8 cellular contexts compared by ENCODE assay signal in the genomic region with DNA sequence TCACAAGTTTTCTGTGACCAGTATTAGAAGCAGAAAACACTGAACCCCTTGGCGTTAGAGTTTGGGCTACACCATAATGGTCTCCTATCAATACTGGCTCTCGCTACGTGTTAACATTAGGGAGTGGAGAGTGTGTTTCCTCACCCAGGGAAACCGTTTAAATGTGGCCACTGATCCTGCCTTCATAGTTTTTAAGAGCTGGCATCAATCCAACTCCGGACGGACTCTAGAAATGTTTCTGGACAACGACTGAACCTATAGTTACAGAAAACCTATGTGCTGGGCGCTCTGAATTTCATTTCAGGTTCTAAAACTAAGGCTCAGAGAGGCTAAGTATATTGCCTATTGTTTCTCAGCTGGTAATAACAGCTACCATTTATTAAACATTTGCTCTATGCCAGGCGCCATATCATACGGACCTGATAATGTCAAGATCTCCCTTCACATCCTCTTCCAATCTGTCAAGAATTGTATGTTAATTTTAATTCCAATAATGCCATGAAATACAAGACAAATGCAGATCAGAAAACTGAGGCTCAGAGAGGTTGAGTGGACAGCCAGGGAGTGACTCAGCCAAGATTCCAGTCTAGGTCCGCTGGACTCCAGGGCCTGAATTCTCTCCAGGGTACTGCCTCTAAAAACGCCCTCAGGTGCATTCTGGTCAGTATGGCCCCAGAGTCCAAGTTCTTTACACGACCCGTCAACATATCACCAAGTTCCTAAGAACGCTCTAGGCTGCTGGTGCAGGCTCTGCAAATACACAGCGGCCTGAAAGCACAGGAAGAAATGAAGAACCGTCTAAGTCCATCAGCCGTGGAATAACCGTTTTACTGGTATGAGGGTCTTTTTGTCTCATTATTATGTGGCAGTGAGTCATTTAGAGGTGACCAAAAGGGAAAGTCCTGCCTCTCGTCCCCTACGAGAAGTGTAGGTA. TPM values are rescaled to one million over a fixed set of nuclear protein-coding genes. Genes with fewer than 3 reads are reported as not detected.
DNase-seq lines count a peak whose midpoint lies in the region; ATAC-seq and TF ChIP-seq lines count a peak whose summit lies in the region.

No MANE protein-coding gene starts in this region.

- peak; percentile 15 for DNase-seq in HCT116 (ENCODE audit: low read depth, low spot score)
- DNase-seq in WERI-Rb-1 = peak; percentile 15
- DNase-seq in foreskin fibroblast = peak; percentile 41 to 67
- DNase-seq in osteoblast (ENCODE audit: insufficient read length, low spot score, missing footprints) = peak; percentile 85
- DNase-seq in globus pallidus (ENCODE audit: low spot score) = no peak
- no peak for DNase-seq in HuH-7 (ENCODE audit: low spot score)
- DNase-seq in posterior vena cava (ENCODE audit: low spot score) = no peak

- H3K9me2 ChIP-seq in HCT116 (ENCODE audit: insufficient read depth) = no peaks in the 10 kb centered on the region

- H3K36me3 ChIP-seq in BLaER1 (peaks cover 14% of the 10 kb centered on the region; the same call in 1 of the 2 replicates), HCT116 (ENCODE audit: control insufficient read depth in 1 of 2, insufficient read depth in 2 of 2, low read length in 2 of 2) (no peaks in the 10 kb centered on the region), WERI-Rb-1 (peaks cover 16% of the 10 kb centered on the region), osteoblast (ENCODE audit: insufficient read depth, low read length) (no peaks in the 10 kb centered on the region)

- H3K9me3 ChIP-seq in BLaER1 (no peaks in the 10 kb centered on the region), HCT116 (ENCODE audit: control insufficient read depth in 1 of 2, insufficient read depth in 1 of 2, low read depth in 1 of 2, low read length in 2 of 2) (no peaks in the 10 kb centered on the region), WERI-Rb-1 (ENCODE audit: severe bottlenecking) (no peaks in the 10 kb centered on the region), osteoblast (ENCODE audit: low read depth, low read length) (no peaks in the 10 kb centered on the region)

- peak; percentile 13 for ATAC-seq in HCT116

- H3K4me1 ChIP-seq in BLaER1 (peaks cover 45% of the 10 kb centered on the region), HCT116 (ENCODE audit: control insufficient read depth in 1 of 2, insufficient read depth in 2 of 2, low read length in 2 of 2) (peaks cover 39 to 47% of the 10 kb centered on the region in 2 experiments), osteoblast (ENCODE audit: insufficient read depth, low read length) (peaks cover 51% of the 10 kb centered on the region)

- TSS peak; percentile 90 for BruUV-seq in HCT116 (replicated peaks; lab: Mats Ljungman, UMichigan)

- CTCF ChIA-PET in HCT116 (lab: Charles Lee) = no interaction called here

- peak overlapping the region; percentile 99 for H3K27ac ChIP-seq in BLaER1
- H3K27ac ChIP-seq in HCT116 (ENCODE audit: low read depth, low read length) = peak overlapping the region; percentile 92
- H3K27ac ChIP-seq in WERI-Rb-1 = peak overlapping the region; percentile 77
- H3K27ac ChIP-seq in osteoblast (ENCODE audit: low read depth, low read length) = peak overlapping the region; percentile 94

- no peak for TF ChIP-seq POLR2A in HCT116 (IDR thresholded peaks at IDR 0.05; ENCODE audit: borderline replicate concordance, extremely low read depth, insufficient read depth, insufficient read length)

- H3K9ac ChIP-seq in BLaER1 (peak overlapping the region; percentile 99), HCT116 (ENCODE audit: low read length) (peak overlapping the region; percentile 85)

- H3K79me2 ChIP-seq in HCT116 (ENCODE audit: insufficient read depth, low read length) = peaks cover 35% of the 10 kb centered on the region
- H3K79me2 ChIP-seq in osteoblast (ENCODE audit: insufficient read depth, low read length) = peaks cover 35% of the 10 kb centered on the region

- POLR2A ChIA-PET in HCT116 (lab: Charles Lee) = interaction anchor here (1.1 kb wide), 1 partner anchor 10 kb away, joined by 4 read pairs; no protein-coding TSS in a partner anchor

- no peaks in the 10 kb centered on the region for H3K27me3 ChIP-seq in BLaER1
- no peaks in the 10 kb centered on the region for H3K27me3 ChIP-seq in HCT116 (ENCODE audit: insufficient read depth, low read length)
- no peaks in the 10 kb centered on the region for H3K27me3 ChIP-seq in WERI-Rb-1 (ENCODE audit: insufficient read depth, low read depth, severe bottlenecking)
- H3K27me3 ChIP-seq in osteoblast (ENCODE audit: insufficient read depth, low read length) = no peaks in the 10 kb centered on the region

- TF ChIP-seq RAD21 in HCT116 (IDR thresholded peaks at IDR 0.05; ENCODE audit: low read depth) = no peak

- TF ChIP-seq CTCF in HCT116 (IDR thresholded peaks at IDR 0.05 in 2 of 3, conservative IDR thresholded peaks at IDR 0.05 in 1 of 3; ENCODE audit: borderline replicate concordance in 1 of 3, insufficient read depth in 1 of 3, low read depth in 2 of 3, low read length in 2 of 3) = no peak
- no peak for TF ChIP-seq CTCF in WERI-Rb-1 (IDR thresholded peaks at IDR 0.05; ENCODE audit: low read depth, low read length)
- TF ChIP-seq CTCF in foreskin fibroblast (IDR thresholded peaks at IDR 0.05; ENCODE audit: low read depth, low read length) = no peak
- no peak for TF ChIP-seq CTCF in osteoblast (IDR thresholded peaks at IDR 0.05; ENCODE audit: extremely low read depth, low read depth, low read length)

- H4K20me1 ChIP-seq in BLaER1 (peaks cover 33% of the 10 kb centered on the region), HCT116 (ENCODE audit: insufficient read depth) (0 out of 2 replicates have a peak, but pooled peaks cover 4% of the 10 kb centered on the region), osteoblast (ENCODE audit: insufficient read depth, low read length) (peaks cover 23% of the 10 kb centered on the region)

- H3K4me2 ChIP-seq in BLaER1 (peak overlapping the region; percentile 95), HCT116 (ENCODE audit: low read length) (peak overlapping the region; percentile 90), osteoblast (ENCODE audit: insufficient read depth, low read length) (peak overlapping the region; percentile 97)

- intact Hi-C loops in HCT116 (cut with micrococcal nuclease) = no loop called here
- intact Hi-C loops in posterior vena cava (cut with DNase I) = no loop called here

- H3K4me3 ChIP-seq in BLaER1 = peak overlapping the region; percentile 84
- H3K4me3 ChIP-seq in HCT116 (replicated peaks in 1 of 2; ENCODE audit: low read depth in 1 of 2, low read length in 2 of 2) = peak overlapping the region; percentile 73 to 88
- H3K4me3 ChIP-seq in WERI-Rb-1 (ENCODE audit: low read depth, low read length) = peak overlapping the region; percentile 89
- peak overlapping the region; percentile 64 to 99 for H3K4me3 ChIP-seq in foreskin fibroblast (ENCODE audit: low read depth in 1 of 2, low read length in 2 of 2)
- H3K4me3 ChIP-seq in osteoblast (ENCODE audit: insufficient read depth, low read length) = peak overlapping the region; percentile 90

- H2AFZ ChIP-seq in HCT116 (ENCODE audit: low read depth, low read length, poor library complexity, severe bottlenecking) = no peak overlapping the region
- H2AFZ ChIP-seq in osteoblast (ENCODE audit: low read length) = peak overlapping the region; percentile 82

- RAD21 ChIA-PET in HCT116 (lab: Charles Lee; ENCODE audit: low non-redundant PET in 1 of 2, low total read pairs in 2 of 2, uncharacterized antibody in 2 of 2, unreplicated experiment in 2 of 2) = no interaction called here

TF ChIP-seq in HCT116, 20 proteins besides CTCF, POLR2A, EP300 and RAD21 (continues in another document):
- TF ChIP-seq YY1 (IDR thresholded peaks at IDR 0.05; ENCODE audit: extremely low read depth, insufficient replicate concordance, low read depth, low read length) = no peak
- TF ChIP-seq EGR1 (IDR thresholded peaks at IDR 0.05; ENCODE audit: low read depth) = no peak
- TF ChIP-seq CBX3 (IDR thresholded peaks at IDR 0.05; ENCODE audit: low read depth) = no peak
- TF ChIP-seq, protein P1, sequence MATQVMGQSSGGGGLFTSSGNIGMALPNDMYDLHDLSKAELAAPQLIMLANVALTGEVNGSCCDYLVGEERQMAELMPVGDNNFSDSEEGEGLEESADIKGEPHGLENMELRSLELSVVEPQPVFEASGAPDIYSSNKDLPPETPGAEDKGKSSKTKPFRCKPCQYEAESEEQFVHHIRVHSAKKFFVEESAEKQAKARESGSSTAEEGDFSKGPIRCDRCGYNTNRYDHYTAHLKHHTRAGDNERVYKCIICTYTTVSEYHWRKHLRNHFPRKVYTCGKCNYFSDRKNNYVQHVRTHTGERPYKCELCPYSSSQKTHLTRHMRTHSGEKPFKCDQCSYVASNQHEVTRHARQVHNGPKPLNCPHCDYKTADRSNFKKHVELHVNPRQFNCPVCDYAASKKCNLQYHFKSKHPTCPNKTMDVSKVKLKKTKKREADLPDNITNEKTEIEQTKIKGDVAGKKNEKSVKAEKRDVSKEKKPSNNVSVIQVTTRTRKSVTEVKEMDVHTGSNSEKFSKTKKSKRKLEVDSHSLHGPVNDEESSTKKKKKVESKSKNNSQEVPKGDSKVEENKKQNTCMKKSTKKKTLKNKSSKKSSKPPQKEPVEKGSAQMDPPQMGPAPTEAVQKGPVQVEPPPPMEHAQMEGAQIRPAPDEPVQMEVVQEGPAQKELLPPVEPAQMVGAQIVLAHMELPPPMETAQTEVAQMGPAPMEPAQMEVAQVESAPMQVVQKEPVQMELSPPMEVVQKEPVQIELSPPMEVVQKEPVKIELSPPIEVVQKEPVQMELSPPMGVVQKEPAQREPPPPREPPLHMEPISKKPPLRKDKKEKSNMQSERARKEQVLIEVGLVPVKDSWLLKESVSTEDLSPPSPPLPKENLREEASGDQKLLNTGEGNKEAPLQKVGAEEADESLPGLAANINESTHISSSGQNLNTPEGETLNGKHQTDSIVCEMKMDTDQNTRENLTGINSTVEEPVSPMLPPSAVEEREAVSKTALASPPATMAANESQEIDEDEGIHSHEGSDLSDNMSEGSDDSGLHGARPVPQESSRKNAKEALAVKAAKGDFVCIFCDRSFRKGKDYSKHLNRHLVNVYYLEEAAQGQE (IDR thresholded peaks at IDR 0.05; ENCODE audit: low read depth) = no peak
- no peak; the same call in 1 of the 2 replicates for TF ChIP-seq JUND (IDR thresholded peaks at IDR 0.05)
- TF ChIP-seq ELF1 (IDR thresholded peaks at IDR 0.05; ENCODE audit: borderline replicate concordance, low read depth) = no peak
- TF ChIP-seq, protein P2, sequence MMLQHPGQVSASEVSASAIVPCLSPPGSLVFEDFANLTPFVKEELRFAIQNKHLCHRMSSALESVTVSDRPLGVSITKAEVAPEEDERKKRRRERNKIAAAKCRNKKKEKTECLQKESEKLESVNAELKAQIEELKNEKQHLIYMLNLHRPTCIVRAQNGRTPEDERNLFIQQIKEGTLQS (IDR thresholded peaks at IDR 0.05) = no peak
- TF ChIP-seq SRF (IDR thresholded peaks at IDR 0.05; ENCODE audit: low read depth) = no peak
- TF ChIP-seq, protein P3, sequence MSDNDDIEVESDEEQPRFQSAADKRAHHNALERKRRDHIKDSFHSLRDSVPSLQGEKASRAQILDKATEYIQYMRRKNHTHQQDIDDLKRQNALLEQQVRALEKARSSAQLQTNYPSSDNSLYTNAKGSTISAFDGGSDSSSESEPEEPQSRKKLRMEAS (IDR thresholded peaks at IDR 0.05) = no peak
- no peak for TF ChIP-seq SIN3A (IDR thresholded peaks at IDR 0.05; ENCODE audit: low read depth)

RNA-seq across cellular contexts. Expression of a gene that starts 0.9 kb away (rescaled TPM):
- total RNA-seq in HCT116 (2021; ENCODE audit: unreplicated experiment) (52.2 TPM), osteoblast (64.2 and 68.8 TPM in 2 replicates), posterior vena cava (10 to 100 TPM; 61.5 to 62.8 TPM)
- 37.4 and 38.6 TPM in 2 replicates for polyA plus RNA-seq in HCT116 (2012)

Comparison
In these comparisons a context has a peak if more than half of its experiments do, and no peak if none do; other contexts are left out.
1. DNase-seq: peak in HCT116 (single experiment), WERI-Rb-1 (single experiment), foreskin fibroblast (2 of 2) and osteoblast (single experiment); none in globus pallidus (single experiment), HuH-7 (single experiment) and posterior vena cava (single experiment).
2. Peak in every context shown above with its lines, with median percentiles within 50 percentile points of each other: H3K27ac ChIP-seq, H3K4me2 ChIP-seq and H3K4me3 ChIP-seq.